In genomic region chr14:68607081-68607851, GRCh38 we compare ENCODE assay signal across 10 cellular contexts.
DNase-seq lines count a peak whose midpoint lies in the region; ATAC-seq, FAIRE-seq and TF ChIP-seq lines count a peak whose summit lies in the region.
"Had no signal": no experiment of that assay in that cellular context is flagged by ENCODE, and none has a peak within 500 bp of the region (broad histone marks: within the 10 kb centered on the region; RNA-seq: fewer than 3 reads in every experiment).

No MANE protein-coding gene starts in this region.

- no peak overlapping the region for H3K56ac ChIP-seq in H1 (replicated peaks; ENCODE audit: insufficient read length, low read depth, low read length)

- peak overlapping the region; percentile 28; the same call in 1 of the 2 replicates for H2AFZ ChIP-seq in H1 (ENCODE audit: low read length)

- peak overlapping the region; percentile 57 for H3K18ac ChIP-seq in H1 (ENCODE audit: extremely low read depth, low read length)

- intact Hi-C loops in uterus (cut with DNase I; ENCODE audit: low total_unique reads): no loop called here

- H3K27me3 ChIP-seq in H1 (replicated peaks in 1 of 4; ENCODE audit: control insufficient read depth in 3 of 4, extremely low read depth in 1 of 4, insufficient read depth in 3 of 4, low read length in 3 of 4) (no peaks in the 10 kb centered on the region; a peak in 1 of 7 replicates), uterus (no peaks in the 10 kb centered on the region)

- CTCF ChIA-PET in H1 (lab: Charles Lee; ENCODE audit: partially characterized antibody): interaction anchor here (0.5 to 1.8 kb wide), 4 partner anchors 18 to 360 kb away, joined by 3 to 4 read pairs (median 3); no protein-coding TSS in a partner anchor

- no peak overlapping the region for H3K23ac ChIP-seq in H1 (ENCODE audit: insufficient read length)

- peak overlapping the region; percentile 37; the same call in 1 of the 2 replicates for H2BK5ac ChIP-seq in H1 (ENCODE audit: low read depth, low read length)

- no peak for TF ChIP-seq CTCF in H1 (IDR thresholded peaks at IDR 0.05; ENCODE audit: control extremely low read depth in 1 of 3, insufficient read depth in 1 of 3, low read depth in 1 of 3, low read length in 3 of 3)
- TF ChIP-seq CTCF in uterus (IDR thresholded peaks at IDR 0.05): no peak

- H3K4me1 ChIP-seq in H1 (replicated peaks in 1 of 4; ENCODE audit: control insufficient read depth in 3 of 4, insufficient read depth in 4 of 4, low read length in 3 of 4): peaks cover 0 to 17% (median 8%) of the 10 kb centered on the region in 4 experiments; a peak in 5 of 7 replicates
- peaks cover 0 to 3% of the 10 kb centered on the region in 2 donors for H3K4me1 ChIP-seq in uterus

- no peak overlapping the region for H3K4ac ChIP-seq in H1 (replicated peaks; ENCODE audit: insufficient read length, low read depth, low read length)

- peaks cover 5% of the 10 kb centered on the region in 2 donors for H3K36me3 Mint-ChIP-seq in activated naive CD4-positive, alpha-beta T cell treated with anti-CD3 and anti-CD28 coated beads, Interleukin-2, amount 50 U/mL, for 72 hours
- H3K36me3 Mint-ChIP-seq in naive B cell: peaks cover 0 to 8% of the 10 kb centered on the region in 2 donors

- no peak overlapping the region for H3K4me3 ChIP-seq in H1 (ENCODE audit: extremely low read depth in 1 of 4, insufficient read depth in 2 of 4, low read depth in 3 of 4, low read length in 4 of 4)
- H3K4me3 ChIP-seq in uterus: no peak overlapping the region
- H3K4me3 ChIP-seq: K562 had no signal

- H3K9me3 ChIP-seq in H1 (ENCODE audit: insufficient read depth in 2 of 2, low read depth in 1 of 2, low read length in 1 of 2) (no peaks in the 10 kb centered on the region), uterus (no peaks in the 10 kb centered on the region)

- peak overlapping the region; percentile 35 for H4K91ac ChIP-seq in H1 (replicated peaks; ENCODE audit: insufficient read length, low read length)

- peak overlapping the region; percentile 15 to 53 for H3K27ac Mint-ChIP-seq in activated naive CD4-positive, alpha-beta T cell treated with anti-CD3 and anti-CD28 coated beads, Interleukin-2, amount 50 U/mL, for 72 hours
- H3K27ac Mint-ChIP-seq in naive B cell: peak overlapping the region in 5 of 6 donors; percentile 64 to 91 (median 75)

- peak overlapping the region; percentile 10; the same call in 1 of the 2 replicates for H2BK12ac ChIP-seq in H1 (ENCODE audit: low read depth, low read length)

- no peak overlapping the region for H4K8ac ChIP-seq in H1 (ENCODE audit: extremely low read depth, insufficient read depth, low read length)

- H3K4me2 ChIP-seq in H1 (ENCODE audit: insufficient read depth in 1 of 2, low read depth in 2 of 2, low read length in 2 of 2): no peak overlapping the region

- no peak; a peak in 1 of 4 replicates for TF ChIP-seq RAD21 in H1 (IDR thresholded peaks at IDR 0.05 in 1 of 2, conservative IDR thresholded peaks at IDR 0.05 in 1 of 2; ENCODE audit: low read depth in 2 of 2, low read length in 2 of 2)

- H3K4me1 Mint-ChIP-seq in naive B cell: peaks cover under 1 to 25% (median under 1%) of the 10 kb centered on the region in 3 donors

- H3K27ac ChIP-seq in H1 (ENCODE audit: low read depth, low read length) (no peak overlapping the region), uterus (peak overlapping the region; percentile 88 to 93)

- no peaks in the 10 kb centered on the region for H3K27me3 Mint-ChIP-seq in naive B cell

- H2BK20ac ChIP-seq in H1 (ENCODE audit: low read length): 0 out of 2 replicates have a peak overlapping the region, but pooled peaks have one; percentile 15

- no peak overlapping the region for H2AK5ac ChIP-seq in H1 (ENCODE audit: low read depth, low read length)

- no peaks in the 10 kb centered on the region for H3K79me1 ChIP-seq in H1 (ENCODE audit: low read depth, low read length)

- no peaks in the 10 kb centered on the region for H3K23me2 ChIP-seq in H1 (ENCODE audit: low read depth, low read length)

- H2BK120ac ChIP-seq in H1 (replicated peaks; ENCODE audit: low read depth, low read length): no peak overlapping the region

- 76% methylated on average over 16 of the region's 16 CpGs; no CpG with 5 or more reads in 1 of the 2 experiments for WGBS in H1 (ENCODE audit: extremely low coverage in 1 of 2, insufficient coverage in 1 of 2, insufficient read length in 1 of 2, insufficient replicate concordance in 2 of 2, low coverage in 1 of 2, low lambda C conversion rate in 2 of 2, missing lambda C conversion rate in 1 of 2), 2 experiments

- no peaks in the 10 kb centered on the region for H3K79me2 ChIP-seq in H1 (ENCODE audit: control insufficient read depth in 1 of 2, insufficient read depth in 2 of 2, low read length in 2 of 2)

- H3K4me3 Mint-ChIP-seq in naive B cell: peak overlapping the region in 7 of 8 donors; percentile 37 to 85 (median 53)

- H3K36me3 ChIP-seq in H1 (ENCODE audit: control insufficient read depth in 2 of 4, insufficient read depth in 4 of 4, low read length in 3 of 4) (no peaks in the 10 kb centered on the region), uterus (no peaks in the 10 kb centered on the region)

- H3K9ac ChIP-seq in H1 (replicated peaks in 1 of 4; ENCODE audit: extremely low read depth in 1 of 4, low read depth in 3 of 4, low read length in 3 of 4): no peak overlapping the region

- no peak for ATAC-seq in activated naive CD4-positive, alpha-beta T cell treated with anti-CD3 and anti-CD28 coated beads, Interleukin-2, amount 50 U/mL, for 72 hours
- ATAC-seq in naive B cell (ENCODE audit: low read depth in 2 of 2) (peak in 1 of 2 donors; percentile 20), GM21360 (IDR thresholded peaks at IDR 0.05; ENCODE audit: unreplicated experiment) (no peak), GM19463 (IDR thresholded peaks at IDR 0.05; ENCODE audit: unreplicated experiment) (no peak)
- ATAC-seq: K562 had no signal

- no peak for FAIRE-seq in H1 (lab: Jason Lieb, UNC)
- FAIRE-seq: K562 had no signal

- H2BK15ac ChIP-seq in H1 (ENCODE audit: low read length): peak overlapping the region; percentile 19; the same call in 1 of the 2 replicates

- TF ChIP-seq EP300 in H1 (IDR thresholded peaks at IDR 0.05; ENCODE audit: borderline replicate concordance in 1 of 2, low read depth in 2 of 2, low read length in 2 of 2): no peak

- POLR2A ChIA-PET in H1 (lab: Charles Lee; ENCODE audit: partially characterized antibody): interaction anchor here (1.6 kb wide), 1 partner anchor 19 kb away, joined by 5 read pairs; no protein-coding TSS in a partner anchor

- TF ChIP-seq POLR2A in H1 (IDR thresholded peaks at IDR 0.05; ENCODE audit: control extremely low read depth in 1 of 2, low read depth in 2 of 2, low read length in 2 of 2): no peak
- TF ChIP-seq POLR2A in uterus (IDR thresholded peaks at IDR 0.05): no peak

- H3K14ac ChIP-seq in H1 (ENCODE audit: insufficient read length): no peak overlapping the region

- no peak overlapping the region for H4K5ac ChIP-seq in H1 (ENCODE audit: insufficient read length, low read depth, low read length)

- no peak for DNase-seq in activated naive CD4-positive, alpha-beta T cell treated with anti-CD3 and anti-CD28 coated beads, Interleukin-2, amount 50 U/mL, for 72 hours (ENCODE audit: low spot score in 2 of 2)
- DNase-seq in activated naive CD4-positive, alpha-beta T cell treated with Interleukin-2 at 50 U/mL for 16 hours: no peak
- DNase-seq in H1 (ENCODE audit: low read depth in 1 of 2, low spot score in 2 of 2) (no peak), naive B cell (no peak), uterus (peak; percentile 50 to 82), HPDE6-E6E7 (ENCODE audit: extremely low spot score) (no peak)
- DNase-seq: stimulated activated CD4-positive, alpha-beta T cell treated with anti-CD3 and anti-CD28 coated beads, Interleukin-12 subunit alpha, Interleukin-12 subunit beta, amount 100 ng/mL, for 4 hours had no signal

- no peaks in the 10 kb centered on the region for H4K20me1 ChIP-seq in H1 (replicated peaks in 1 of 2; ENCODE audit: control insufficient read depth in 1 of 2, insufficient read depth in 2 of 2, low read length in 2 of 2)

- H3K9me3 Mint-ChIP-seq in activated naive CD4-positive, alpha-beta T cell treated with anti-CD3 and anti-CD28 coated beads, Interleukin-2, amount 50 U/mL, for 72 hours: peaks cover 4 to 6% of the 10 kb centered on the region in 2 donors
- peaks cover 0 to 11% (median 2%) of the 10 kb centered on the region in 7 donors for H3K9me3 Mint-ChIP-seq in naive B cell

TF ChIP-seq in H1, 55 proteins besides CTCF, POLR2A, EP300 and RAD21:
- TF ChIP-seq EZH2 (IDR thresholded peaks at IDR 0.05; ENCODE audit: low read depth, low read length, severe bottlenecking): no peak
- no peak for TF ChIP-seq POU5F1 (IDR thresholded peaks at IDR 0.05; ENCODE audit: low read depth, low read length)
- TF ChIP-seq TEAD4 (IDR thresholded peaks at IDR 0.05; ENCODE audit: low read depth, low read length): no peak
- no peak for TF ChIP-seq CEBPB (IDR thresholded peaks at IDR 0.05; ENCODE audit: low read depth, low read length)
- TF ChIP-seq POLR2AphosphoS5 (IDR thresholded peaks at IDR 0.05; ENCODE audit: low read depth, low read length): no peak
- TF ChIP-seq KDM5A (IDR thresholded peaks at IDR 0.05; ENCODE audit: low read length): no peak
- no peak for TF ChIP-seq NANOG (IDR thresholded peaks at IDR 0.05; ENCODE audit: insufficient read depth, low read depth, low read length, poor library complexity, severe bottlenecking)
- no peak for TF ChIP-seq SIRT6 (IDR thresholded peaks at IDR 0.05; ENCODE audit: low read length)
- no peak for TF ChIP-seq TAF7 (optimal IDR thresholded peaks at IDR 0.05; ENCODE audit: borderline replicate concordance, low read depth, low read length)
- no peak for TF ChIP-seq EGR1 (IDR thresholded peaks at IDR 0.05; ENCODE audit: borderline replicate concordance, low read depth, low read length)
- TF ChIP-seq MAFK (IDR thresholded peaks at IDR 0.05; ENCODE audit: low read depth, low read length): no peak
- no peak for TF ChIP-seq CHD1 (IDR thresholded peaks at IDR 0.05; ENCODE audit: low read depth, low read length)
TF ChIP-seq in H1: peak in this region for 0.

Comparison
In these comparisons a context has a peak if more than half of its experiments do, and no peak if none do; other contexts are left out.
1. DNase-seq: peak in uterus (2 of 2); none in activated naive CD4-positive, alpha-beta T cell treated with anti-CD3 and anti-CD28 coated beads, Interleukin-2, amount 50 U/mL, for 72 hours (0 of 2), activated naive CD4-positive, alpha-beta T cell treated with Interleukin-2 at 50 U/mL for 16 hours (single experiment), H1 (0 of 2), naive B cell (single experiment) and HPDE6-E6E7 (single experiment).